16 cellular contexts compared by ENCODE assay signal in genomic region chr10:79314761-79315601, GRCh38. TPM values are rescaled to one million over a fixed set of nuclear protein-coding genes. Genes with fewer than 3 reads are reported as not detected.
DNase-seq lines count a peak whose midpoint lies in the region; ATAC-seq and TF ChIP-seq lines count a peak whose summit lies in the region.
"Had no signal": no experiment of that assay in that cellular context is flagged by ENCODE, and none has a peak within 500 bp of the region (broad histone marks: within the 10 kb centered on the region; RNA-seq: fewer than 3 reads in every experiment).

No MANE protein-coding gene starts in this region.

- H3K27ac ChIP-seq in heart left ventricle (peak overlapping the region in 1 of 12 donors; percentile 11), right atrium auricular region (no peak overlapping the region), mesenchymal stem cell (ENCODE audit: low read length, poor library complexity, severe bottlenecking) (no peak overlapping the region), temporal lobe (ENCODE audit: low read depth, low read length) (peak overlapping the region; percentile 32)
- no peak overlapping the region for H3K27ac ChIP-seq in effector memory CD4-positive, alpha-beta T cell (ENCODE audit: insufficient read depth, low read length, poor library complexity, severe bottlenecking)
- H3K27ac ChIP-seq: upper lobe of right lung had no signal

- peaks cover 0 to 36% (median 9%) of the 10 kb centered on the region in 12 donors for H3K4me1 ChIP-seq in heart left ventricle
- peaks cover 0 to 25% of the 10 kb centered on the region in 2 donors for H3K4me1 ChIP-seq in right atrium auricular region
- H3K4me1 ChIP-seq in mesenchymal stem cell (ENCODE audit: control insufficient read depth, insufficient read depth, low read depth, low read length), result peaks cover 30% of the 10 kb centered on the region
- peaks cover 28% of the 10 kb centered on the region for H3K4me1 ChIP-seq in effector memory CD4-positive, alpha-beta T cell (ENCODE audit: control insufficient read depth, insufficient read depth, low read length, poor library complexity, severe bottlenecking)

- H4K91ac ChIP-seq in mesenchymal stem cell (ENCODE audit: low read length), result peak overlapping the region; percentile 10

- no peak for TF ChIP-seq CTCF in heart left ventricle (IDR thresholded peaks at IDR 0.05)
- no peak for TF ChIP-seq CTCF in right atrium auricular region (IDR thresholded peaks at IDR 0.05)

- no peak overlapping the region for H2AK5ac ChIP-seq in mesenchymal stem cell (ENCODE audit: low read length, severe bottlenecking)

- no peak overlapping the region for H3K27ac Mint-ChIP-seq in activated naive CD4-positive, alpha-beta T cell treated with anti-CD3 and anti-CD28 coated beads, Interleukin-2, amount 10 ng/mL, durations not matched to agents 7 days and 5 days
- H3K27ac Mint-ChIP-seq: CD8-positive, alpha-beta T cell had no signal

- H3K9ac ChIP-seq in mesenchymal stem cell (ENCODE audit: low read length), result no peak overlapping the region

- ATAC-seq in heart left ventricle, result no peak
- ATAC-seq: CD8-positive, alpha-beta T cell; upper lobe of right lung had no signal

- DNase-seq in heart left ventricle (peak in 3 of 5 donors; percentile 20 to 64 (median 29)), right atrium auricular region (ENCODE audit: low spot score) (no peak), cerebellar cortex (ENCODE audit: low spot score) (peak; percentile 55), mesenchymal stem cell (no peak), NCI-H446 treated with DMSO at 0.1 percent for 48 hours (lab: John Stamatoyannopoulos, UW) (no peak)
- DNase-seq in activated naive CD4-positive, alpha-beta T cell treated with anti-CD3 and anti-CD28 coated beads, Interleukin-2, amount 10 ng/mL, durations not matched to agents 7 days and 5 days, result no peak
- DNase-seq in effector memory CD4-positive, alpha-beta T cell, result no peak
- DNase-seq: activated CD4-positive, alpha-beta memory T cell treated with anti-CD3 and anti-CD28 coated beads, Interleukin-2, amount 10 ng/mL, durations not matched to agents 7 days and 5 days; CD8-positive, alpha-beta T cell; NCI-H2081 treated with DMSO at 0.1 percent for 48 hours; NCI-H69; stimulated activated naive CD4-positive, alpha-beta T cell; SW 1271; upper lobe of right lung had no signal

- peaks cover 10% of the 10 kb centered on the region for H3K27me3 Mint-ChIP-seq in activated naive CD4-positive, alpha-beta T cell treated with anti-CD3 and anti-CD28 coated beads, Interleukin-2, amount 10 ng/mL, durations not matched to agents 7 days and 5 days
- H3K27me3 Mint-ChIP-seq: activated CD4-positive, alpha-beta memory T cell treated with anti-CD3 and anti-CD28 coated beads, Interleukin-2, amount 10 ng/mL, durations not matched to agents 7 days and 5 days had no signal

- H3K4me1 Mint-ChIP-seq in activated naive CD4-positive, alpha-beta T cell treated with anti-CD3 and anti-CD28 coated beads, Interleukin-2, amount 10 ng/mL, durations not matched to agents 7 days and 5 days, result peaks cover 42% of the 10 kb centered on the region

- peaks cover 0 to 59% (median 54%) of the 10 kb centered on the region in 9 donors for H3K36me3 ChIP-seq in heart left ventricle
- H3K36me3 ChIP-seq in right atrium auricular region, result peaks cover 42% of the 10 kb centered on the region
- peaks cover 60 to 63% of the 10 kb centered on the region in 2 experiments for H3K36me3 ChIP-seq in mesenchymal stem cell (ENCODE audit: control insufficient read depth in 1 of 2, insufficient read depth in 2 of 2, low read depth in 1 of 2, low read length in 2 of 2)
- H3K36me3 ChIP-seq in effector memory CD4-positive, alpha-beta T cell (ENCODE audit: control insufficient read depth, insufficient read depth, low read length), result peaks cover 8% of the 10 kb centered on the region

- no peak for TF ChIP-seq POLR2A in heart left ventricle (IDR thresholded peaks at IDR 0.05)

- H3K4me3 ChIP-seq in heart left ventricle, result no peak overlapping the region
- no peak overlapping the region for H3K4me3 ChIP-seq in right atrium auricular region
- H3K4me3 ChIP-seq in mesenchymal stem cell (ENCODE audit: insufficient read depth in 1 of 2, low read depth in 1 of 2, low read length in 2 of 2), result no peak overlapping the region
- no peak overlapping the region for H3K4me3 ChIP-seq in effector memory CD4-positive, alpha-beta T cell (ENCODE audit: insufficient read depth, low read depth, low read length, poor library complexity, severe bottlenecking)
- H3K4me3 ChIP-seq: lung, upper lobe of right lung had no signal

- peaks cover 5% of the 10 kb centered on the region for H3K79me1 ChIP-seq in mesenchymal stem cell (replicated peaks; ENCODE audit: low read length, poor library complexity, severe bottlenecking)

- peak overlapping the region in 1 of 2 experiments; percentile 15 for H3K23ac ChIP-seq in mesenchymal stem cell (ENCODE audit: low read length in 2 of 2)

- H2BK12ac ChIP-seq in mesenchymal stem cell (ENCODE audit: low read length in 2 of 2), result no peak overlapping the region

- H3K18ac ChIP-seq in mesenchymal stem cell (ENCODE audit: low read depth in 1 of 2, low read length in 2 of 2), result no peak overlapping the region

- intact Hi-C loops in heart left ventricle (cut with DNase I), result no loop called here

- H3K9me3 ChIP-seq in heart left ventricle (peaks cover 0 to 4% (median 0%) of the 10 kb centered on the region in 12 donors), right atrium auricular region (no peaks in the 10 kb centered on the region), mesenchymal stem cell (ENCODE audit: control insufficient read depth, low read length) (no peaks in the 10 kb centered on the region)
- H3K9me3 ChIP-seq in effector memory CD4-positive, alpha-beta T cell (ENCODE audit: control insufficient read depth, low read length), result no peaks in the 10 kb centered on the region
- H3K9me3 ChIP-seq: upper lobe of right lung had no signal

- H2BK15ac ChIP-seq in mesenchymal stem cell (ENCODE audit: low read depth, poor library complexity, severe bottlenecking), result no peak overlapping the region

- peaks cover 14% of the 10 kb centered on the region for H3K9me3 Mint-ChIP-seq in activated naive CD4-positive, alpha-beta T cell treated with anti-CD3 and anti-CD28 coated beads, Interleukin-2, amount 10 ng/mL, durations not matched to agents 7 days and 5 days

- no peak overlapping the region for H2BK5ac ChIP-seq in mesenchymal stem cell (ENCODE audit: low read depth, low read length, poor library complexity, severe bottlenecking)

- no peak overlapping the region for H2AFZ ChIP-seq in mesenchymal stem cell (ENCODE audit: low read depth, low read length)

- H3K36me3 Mint-ChIP-seq in activated naive CD4-positive, alpha-beta T cell treated with anti-CD3 and anti-CD28 coated beads, Interleukin-2, amount 10 ng/mL, durations not matched to agents 7 days and 5 days, result peaks cover 26% of the 10 kb centered on the region

- no peak overlapping the region for H3K14ac ChIP-seq in mesenchymal stem cell (ENCODE audit: low read length in 2 of 2)

- no peak overlapping the region for H2BK120ac ChIP-seq in mesenchymal stem cell (ENCODE audit: low read depth, low read length)

- no peak overlapping the region for H3K4me3 Mint-ChIP-seq in activated naive CD4-positive, alpha-beta T cell treated with anti-CD3 and anti-CD28 coated beads, Interleukin-2, amount 10 ng/mL, durations not matched to agents 7 days and 5 days
- H3K4me3 Mint-ChIP-seq: activated CD4-positive, alpha-beta memory T cell treated with anti-CD3 and anti-CD28 coated beads, Interleukin-2, amount 10 ng/mL, durations not matched to agents 7 days and 5 days; CD8-positive, alpha-beta T cell had no signal

- WGBS in heart left ventricle, 4 donors, result 78 to 86% (median 80%) methylated on average over 18 to 25 of the region's 25 CpGs
- 91% methylated on average over 25 of the region's 25 CpGs for WGBS in mesenchymal stem cell

- H3K4me2 ChIP-seq in mesenchymal stem cell (ENCODE audit: low read length, poor library complexity, severe bottlenecking), result no peak overlapping the region

- H3K27me3 ChIP-seq in heart left ventricle, result no peaks in the 10 kb centered on the region
- no peaks in the 10 kb centered on the region for H3K27me3 ChIP-seq in right atrium auricular region
- H3K27me3 ChIP-seq in mesenchymal stem cell (ENCODE audit: control insufficient read depth in 1 of 2, insufficient read depth in 1 of 2, low read length in 2 of 2), result no peaks in the 10 kb centered on the region
- no peaks in the 10 kb centered on the region for H3K27me3 ChIP-seq in effector memory CD4-positive, alpha-beta T cell (replicated peaks; ENCODE audit: control insufficient read depth, insufficient read depth, low read length, poor library complexity, severe bottlenecking)
- H3K27me3 ChIP-seq: upper lobe of right lung had no signal

- H4K8ac ChIP-seq in mesenchymal stem cell (ENCODE audit: low read length), result peak overlapping the region; percentile 1

- H3K4ac ChIP-seq in mesenchymal stem cell (ENCODE audit: low read depth in 1 of 2, low read length in 2 of 2), result no peak overlapping the region

- CTCF ChIA-PET in activated naive CD4-positive, alpha-beta T cell treated with anti-CD3 and anti-CD28 coated beads, Interleukin-2, amount 10 ng/mL, durations not matched to agents 7 days and 5 days (lab: Charles Lee), result interaction anchor here (1.1 to 4.6 kb wide), 5 partner anchors 9 to 32 kb away, joined by 3 to 40 read pairs (median 8); partner anchors contain the start of gene PPIF

RNA-seq across cellular contexts. Expression of gene PPIF, which starts 32.3 kb away (rescaled TPM):
- total RNA-seq in heart left ventricle (100 to 1,000 TPM in 8 of 9 donors, 10 to 100 TPM in 1; 86.3 to 180 (median 128) TPM), right atrium auricular region (10 to 100 TPM; 63.0 to 87.6 TPM), temporal lobe (9.8 TPM)
- 100 to 1,000 TPM in 1 of 2 donors, 10 to 100 TPM in 1; 82.8 to 193 TPM for polyA plus RNA-seq in heart left ventricle
- 49.4 TPM for polyA plus RNA-seq in mesenchymal stem cell (2013, experiment 1 of 2)
- 50.7 TPM for polyA plus RNA-seq in mesenchymal stem cell (2013, experiment 2 of 2)

Comparison
In these comparisons a context has a peak if more than half of its experiments do, and no peak if none do; other contexts are left out.
1. DNase-seq: peak in heart left ventricle (3 of 5) and cerebellar cortex (single experiment); none in right atrium auricular region (single experiment), mesenchymal stem cell (single experiment), NCI-H446 treated with DMSO at 0.1 percent for 48 hours (single experiment), activated naive CD4-positive, alpha-beta T cell treated with anti-CD3 and anti-CD28 coated beads, Interleukin-2, amount 10 ng/mL, durations not matched to agents 7 days and 5 days (single experiment) and effector memory CD4-positive, alpha-beta T cell (0 of 3).